ENCODE assay signal across 23 cellular contexts in genomic region chr2:129078548-129078947, GRCh38.
"Had no signal": no experiment of that assay in that cellular context is flagged by ENCODE, and none has a peak within 500 bp of the region (broad histone marks: within the 10 kb centered on the region; RNA-seq: fewer than 3 reads in every experiment).

No MANE protein-coding gene starts in this region.

- DNase-seq: activated CD4-positive, alpha-beta T cell treated with anti-CD3 and anti-CD28 coated beads for 48 hours; activated CD4-positive, alpha-beta T cell treated with anti-CD3 and anti-CD28 coated beads, Interleukin-2, amount 50 U/mL, for 4 hours; activated CD4-positive, CD25-positive, alpha-beta regulatory T cell treated with anti-CD3 and anti-CD28 coated beads, Interleukin-2, amount 50 U/mL, for 72 hours; activated CD8-positive, alpha-beta T cell treated with anti-CD3 and anti-CD28 coated beads, Interleukin-2, amount 10 ng/mL, durations not matched to agents 7 days and 5 days; activated effector memory CD4-positive, alpha-beta T cell treated with Interleukin-2 at 50 U/mL for 16 hours; activated naive CD4-positive, alpha-beta T cell; activated T-cell treated with anti-CD3 and anti-CD28 coated beads, Interleukin-2, amount 50 U/mL, for 24 hours; aorta; KG1; NCI-H1048; NCI-H146; NCI-H187 treated with DMSO at 0.1 percent for 48 hours; NCI-H2171; NCI-H2227 treated with DMSO at 0.1 percent for 48 hours; NCI-H526 treated with DMSO at 0.1 percent for 48 hours; NCI-H82; Peyer's patch; SHP77 treated with DMSO at 0.1 percent for 48 hours had no signal

- H3K27ac Mint-ChIP-seq: activated CD8-positive, alpha-beta T cell treated with anti-CD3 and anti-CD28 coated beads, Interleukin-2, amount 10 ng/mL, durations not matched to agents 7 days and 5 days; activated naive CD4-positive, alpha-beta T cell treated with anti-CD3 and anti-CD28 coated beads, Interleukin-2, amount 50 U/mL, for 24 hours; activated T-cell treated with anti-CD3 and anti-CD28 coated beads, Interleukin-2, amount 50 U/mL, for 24 hours; activated T-helper 1 cell treated with anti-CD3 and anti-CD28 coated beads, Interleukin-12 subunit alpha, Interleukin-12 subunit beta, Interleukin-2, Interleukin-4 antibody, amounts not matched to agents 30 ng/mL and 10 ng/mL and 1 ng/mL, durations not matched to agents 14 hours and 24 hours and 36 hours; IgD-negative memory B cell; T-helper 1 cell treated with Interleukin-12 subunit alpha and Interleukin-12 subunit beta and Interleukin-4 antibody, amounts not matched to agents 30 μg/mL and 1 μg/mL, for 36 hours; WTC11 had no signal

- ATAC-seq: activated CD8-positive, alpha-beta T cell treated with anti-CD3 and anti-CD28 coated beads, Interleukin-2, amount 10 ng/mL, durations not matched to agents 7 days and 5 days; WTC11 had no signal

- H3K4me1 Mint-ChIP-seq: activated naive CD4-positive, alpha-beta T cell treated with anti-CD3 and anti-CD28 coated beads, Interleukin-2, amount 50 U/mL, for 24 hours; IgD-negative memory B cell had no signal

- H3K27ac ChIP-seq: Peyer's patch had no signal

- H3K36me3 Mint-ChIP-seq: activated naive CD4-positive, alpha-beta T cell treated with anti-CD3 and anti-CD28 coated beads, Interleukin-2, amount 50 U/mL, for 24 hours; IgD-negative memory B cell; WTC11 had no signal

- H3K9me3 Mint-ChIP-seq: activated naive CD4-positive, alpha-beta T cell treated with anti-CD3 and anti-CD28 coated beads, Interleukin-2, amount 50 U/mL, for 24 hours; activated T-cell treated with anti-CD3 and anti-CD28 coated beads, Interleukin-2, amount 50 U/mL, for 24 hours; activated T-helper 1 cell treated with anti-CD3 and anti-CD28 coated beads, Interleukin-12 subunit alpha, Interleukin-12 subunit beta, Interleukin-2, Interleukin-4 antibody, amounts not matched to agents 30 ng/mL and 10 ng/mL and 1 ng/mL, durations not matched to agents 14 hours and 24 hours and 36 hours; IgD-negative memory B cell; T-helper 1 cell treated with Interleukin-12 subunit alpha and Interleukin-12 subunit beta and Interleukin-4 antibody, amounts not matched to agents 30 μg/mL and 1 μg/mL, for 36 hours; WTC11 had no signal

- H3K27me3 ChIP-seq: Peyer's patch had no signal

- H3K9me3 ChIP-seq: Peyer's patch had no signal

- H3K4me3 ChIP-seq: Peyer's patch had no signal

- H3K4me1 ChIP-seq: Peyer's patch had no signal

- H3K36me3 ChIP-seq: Peyer's patch had no signal

- H3K4me3 Mint-ChIP-seq: activated CD8-positive, alpha-beta T cell treated with anti-CD3 and anti-CD28 coated beads, Interleukin-2, amount 10 ng/mL, durations not matched to agents 7 days and 5 days; activated naive CD4-positive, alpha-beta T cell treated with anti-CD3 and anti-CD28 coated beads, Interleukin-2, amount 50 U/mL, for 24 hours; activated T-cell treated with anti-CD3 and anti-CD28 coated beads, Interleukin-2, amount 50 U/mL, for 24 hours; activated T-helper 1 cell treated with anti-CD3 and anti-CD28 coated beads, Interleukin-12 subunit alpha, Interleukin-12 subunit beta, Interleukin-2, Interleukin-4 antibody, amounts not matched to agents 30 ng/mL and 10 ng/mL and 1 ng/mL, durations not matched to agents 14 hours and 24 hours and 36 hours; T-helper 1 cell treated with Interleukin-12 subunit alpha and Interleukin-12 subunit beta and Interleukin-4 antibody, amounts not matched to agents 30 μg/mL and 1 μg/mL, for 36 hours; WTC11 had no signal
